1 cellular context compared by ENCODE assay signal in the genomic region with DNA sequence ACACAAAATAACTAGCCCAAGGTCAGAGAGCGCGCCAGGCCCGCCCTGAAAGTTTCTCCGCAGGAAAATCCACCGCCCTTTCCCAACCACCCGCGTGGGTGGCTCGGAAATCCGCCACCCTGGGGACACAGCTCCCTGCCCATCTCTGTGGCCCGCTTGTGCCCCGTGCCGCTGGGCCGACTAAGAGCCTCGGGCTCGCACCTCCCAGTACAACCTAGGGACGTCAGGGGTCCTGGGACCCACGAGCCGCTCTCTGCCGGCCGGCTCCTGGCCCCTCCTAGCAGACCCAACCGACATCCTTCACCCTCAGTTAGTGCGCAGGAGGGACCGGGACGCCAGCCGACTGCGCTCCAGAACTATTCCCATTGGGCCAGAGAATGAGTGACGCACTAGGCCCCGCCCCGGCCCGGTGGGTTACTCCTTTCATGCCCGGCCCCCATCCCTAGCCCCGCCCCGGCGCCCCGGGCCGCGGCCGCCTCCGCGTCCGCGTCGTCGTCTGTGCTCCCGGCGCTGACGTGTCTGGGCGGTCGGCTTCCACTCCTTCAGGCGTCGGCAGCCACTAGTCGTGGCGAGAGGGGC.
A peak's percentile ranks its signal among the peaks of the same experiment; 100 is the strongest.
TF ChIP-seq lines count a peak whose summit lies in the region.

No MANE protein-coding gene starts in this region.

TF ChIP-seq in HEK293, 187 proteins besides CTCF, POLR2A, EP300 and RAD21 (continued from another document and continues in another):
- TF ChIP-seq, protein P1, sequence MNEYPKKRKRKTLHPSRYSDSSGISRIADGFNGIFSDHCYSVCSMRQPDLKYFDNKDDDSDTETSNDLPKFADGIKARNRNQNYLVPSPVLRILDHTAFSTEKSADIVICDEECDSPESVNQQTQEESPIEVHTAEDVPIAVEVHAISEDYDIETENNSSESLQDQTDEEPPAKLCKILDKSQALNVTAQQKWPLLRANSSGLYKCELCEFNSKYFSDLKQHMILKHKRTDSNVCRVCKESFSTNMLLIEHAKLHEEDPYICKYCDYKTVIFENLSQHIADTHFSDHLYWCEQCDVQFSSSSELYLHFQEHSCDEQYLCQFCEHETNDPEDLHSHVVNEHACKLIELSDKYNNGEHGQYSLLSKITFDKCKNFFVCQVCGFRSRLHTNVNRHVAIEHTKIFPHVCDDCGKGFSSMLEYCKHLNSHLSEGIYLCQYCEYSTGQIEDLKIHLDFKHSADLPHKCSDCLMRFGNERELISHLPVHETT (tag by site-specific recombination; IDR thresholded peaks at IDR 0.05), result no peak
- TF ChIP-seq, protein P2, sequence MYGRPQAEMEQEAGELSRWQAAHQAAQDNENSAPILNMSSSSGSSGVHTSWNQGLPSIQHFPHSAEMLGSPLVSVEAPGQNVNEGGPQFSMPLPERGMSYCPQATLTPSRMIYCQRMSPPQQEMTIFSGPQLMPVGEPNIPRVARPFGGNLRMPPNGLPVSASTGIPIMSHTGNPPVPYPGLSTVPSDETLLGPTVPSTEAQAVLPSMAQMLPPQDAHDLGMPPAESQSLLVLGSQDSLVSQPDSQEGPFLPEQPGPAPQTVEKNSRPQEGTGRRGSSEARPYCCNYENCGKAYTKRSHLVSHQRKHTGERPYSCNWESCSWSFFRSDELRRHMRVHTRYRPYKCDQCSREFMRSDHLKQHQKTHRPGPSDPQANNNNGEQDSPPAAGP (tag by site-specific recombination; IDR thresholded peaks at IDR 0.05), result no peak
- TF ChIP-seq ZNF837 (tag by site-specific recombination; IDR thresholded peaks at IDR 0.05) (no peak), ZBTB7A (tag by site-specific recombination; IDR thresholded peaks at IDR 0.05; ENCODE audit: low read depth) (no peak), ZNF555 (tag by site-specific recombination; conservative IDR thresholded peaks at IDR 0.05) (no peak), OVOL3 (tag by site-specific recombination; IDR thresholded peaks at IDR 0.05) (no peak), ZFHX2 (tag by site-specific recombination; conservative IDR thresholded peaks at IDR 0.05) (peak; percentile 71), ZNF433 (tag by site-specific recombination; IDR thresholded peaks at IDR 0.05; ENCODE audit: low read depth) (no peak), SP3 (tag by site-specific recombination; IDR thresholded peaks at IDR 0.05) (peak; percentile 78), ZNF274 (IDR thresholded peaks at IDR 0.05; ENCODE audit: low read length) (no peak), ZNF274 (tag by site-specific recombination; IDR thresholded peaks at IDR 0.05; ENCODE audit: borderline replicate concordance) (no peak), ZNF214 (tag by site-specific recombination; IDR thresholded peaks at IDR 0.05; ENCODE audit: borderline replicate concordance) (no peak), ZNF223 (tag by site-specific recombination; IDR thresholded peaks at IDR 0.05) (no peak), ZNF830 (tag by site-specific recombination; IDR thresholded peaks at IDR 0.05; ENCODE audit: low read depth) (no peak), ZNF175 (tag by site-specific recombination; IDR thresholded peaks at IDR 0.05) (no peak), ZNF404 (tag by site-specific recombination; IDR thresholded peaks at IDR 0.05) (no peak), ZNF501 (tag by site-specific recombination; IDR thresholded peaks at IDR 0.05) (peak; percentile 83), ZBTB17 (tag by site-specific recombination; IDR thresholded peaks at IDR 0.05) (peak; percentile 89), ZNF37A (tag by site-specific recombination; IDR thresholded peaks at IDR 0.05) (no peak), ZNF623 (tag by site-specific recombination; IDR thresholded peaks at IDR 0.05) (no peak), ZNF157 (tag by site-specific recombination; IDR thresholded peaks at IDR 0.05) (no peak), ZSCAN16 (tag by site-specific recombination; IDR thresholded peaks at IDR 0.05) (no peak), WT1 (tag by site-specific recombination; IDR thresholded peaks at IDR 0.05) (no peak), GLIS2 (tag by site-specific recombination; IDR thresholded peaks at IDR 0.05) (peak; percentile 91), ZNF571 (tag by site-specific recombination; IDR thresholded peaks at IDR 0.05) (no peak), ZEB2 (tag by site-specific recombination; IDR thresholded peaks at IDR 0.05) (peak; percentile 34; the same call in 1 of the 2 replicates), ZNF202 (tag by site-specific recombination; IDR thresholded peaks at IDR 0.05; ENCODE audit: borderline replicate concordance) (no peak), SP7 (tag by site-specific recombination; IDR thresholded peaks at IDR 0.05) (no peak), ZNF701 (tag by site-specific recombination; IDR thresholded peaks at IDR 0.05) (no peak), ZNF324 (tag by site-specific recombination; IDR thresholded peaks at IDR 0.05) (no peak), ZNF19 (tag by site-specific recombination; IDR thresholded peaks at IDR 0.05; ENCODE audit: low read depth) (no peak), ZNF146 (tag by site-specific recombination; IDR thresholded peaks at IDR 0.05) (no peak), ZNF24 (tag by site-specific recombination; IDR thresholded peaks at IDR 0.05) (0 out of 2 replicates have a peak, but pooled peaks have one; percentile 28), ZNF660 (tag by site-specific recombination; IDR thresholded peaks at IDR 0.05) (no peak), ZNF138 (tag by site-specific recombination; IDR thresholded peaks at IDR 0.05; ENCODE audit: borderline replicate concordance) (no peak), KLF16 (tag by site-specific recombination; IDR thresholded peaks at IDR 0.05) (no peak), ZNF10 (tag by site-specific recombination; IDR thresholded peaks at IDR 0.05) (no peak), ZNF596 (tag by site-specific recombination; IDR thresholded peaks at IDR 0.05) (no peak)
- TF ChIP-seq, protein P3, sequence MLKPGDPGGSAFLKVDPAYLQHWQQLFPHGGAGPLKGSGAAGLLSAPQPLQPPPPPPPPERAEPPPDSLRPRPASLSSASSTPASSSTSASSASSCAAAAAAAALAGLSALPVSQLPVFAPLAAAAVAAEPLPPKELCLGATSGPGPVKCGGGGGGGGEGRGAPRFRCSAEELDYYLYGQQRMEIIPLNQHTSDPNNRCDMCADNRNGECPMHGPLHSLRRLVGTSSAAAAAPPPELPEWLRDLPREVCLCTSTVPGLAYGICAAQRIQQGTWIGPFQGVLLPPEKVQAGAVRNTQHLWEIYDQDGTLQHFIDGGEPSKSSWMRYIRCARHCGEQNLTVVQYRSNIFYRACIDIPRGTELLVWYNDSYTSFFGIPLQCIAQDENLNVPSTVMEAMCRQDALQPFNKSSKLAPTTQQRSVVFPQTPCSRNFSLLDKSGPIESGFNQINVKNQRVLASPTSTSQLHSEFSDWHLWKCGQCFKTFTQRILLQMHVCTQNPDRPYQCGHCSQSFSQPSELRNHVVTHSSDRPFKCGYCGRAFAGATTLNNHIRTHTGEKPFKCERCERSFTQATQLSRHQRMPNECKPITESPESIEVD (tag by site-specific recombination; IDR thresholded peaks at IDR 0.05), result no peak
- TF ChIP-seq, protein P4, sequence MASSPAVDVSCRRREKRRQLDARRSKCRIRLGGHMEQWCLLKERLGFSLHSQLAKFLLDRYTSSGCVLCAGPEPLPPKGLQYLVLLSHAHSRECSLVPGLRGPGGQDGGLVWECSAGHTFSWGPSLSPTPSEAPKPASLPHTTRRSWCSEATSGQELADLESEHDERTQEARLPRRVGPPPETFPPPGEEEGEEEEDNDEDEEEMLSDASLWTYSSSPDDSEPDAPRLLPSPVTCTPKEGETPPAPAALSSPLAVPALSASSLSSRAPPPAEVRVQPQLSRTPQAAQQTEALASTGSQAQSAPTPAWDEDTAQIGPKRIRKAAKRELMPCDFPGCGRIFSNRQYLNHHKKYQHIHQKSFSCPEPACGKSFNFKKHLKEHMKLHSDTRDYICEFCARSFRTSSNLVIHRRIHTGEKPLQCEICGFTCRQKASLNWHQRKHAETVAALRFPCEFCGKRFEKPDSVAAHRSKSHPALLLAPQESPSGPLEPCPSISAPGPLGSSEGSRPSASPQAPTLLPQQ (tag by site-specific recombination; IDR thresholded peaks at IDR 0.05), result peak; percentile 9; the same call in 1 of the 2 replicates
- TF ChIP-seq, protein P5, sequence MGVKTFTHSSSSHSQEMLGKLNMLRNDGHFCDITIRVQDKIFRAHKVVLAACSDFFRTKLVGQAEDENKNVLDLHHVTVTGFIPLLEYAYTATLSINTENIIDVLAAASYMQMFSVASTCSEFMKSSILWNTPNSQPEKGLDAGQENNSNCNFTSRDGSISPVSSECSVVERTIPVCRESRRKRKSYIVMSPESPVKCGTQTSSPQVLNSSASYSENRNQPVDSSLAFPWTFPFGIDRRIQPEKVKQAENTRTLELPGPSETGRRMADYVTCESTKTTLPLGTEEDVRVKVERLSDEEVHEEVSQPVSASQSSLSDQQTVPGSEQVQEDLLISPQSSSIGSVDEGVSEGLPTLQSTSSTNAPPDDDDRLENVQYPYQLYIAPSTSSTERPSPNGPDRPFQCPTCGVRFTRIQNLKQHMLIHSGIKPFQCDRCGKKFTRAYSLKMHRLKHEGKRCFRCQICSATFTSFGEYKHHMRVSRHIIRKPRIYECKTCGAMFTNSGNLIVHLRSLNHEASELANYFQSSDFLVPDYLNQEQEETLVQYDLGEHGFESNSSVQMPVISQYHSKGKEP (tag by site-specific recombination; IDR thresholded peaks at IDR 0.05), result no peak
- TF ChIP-seq, protein P6, sequence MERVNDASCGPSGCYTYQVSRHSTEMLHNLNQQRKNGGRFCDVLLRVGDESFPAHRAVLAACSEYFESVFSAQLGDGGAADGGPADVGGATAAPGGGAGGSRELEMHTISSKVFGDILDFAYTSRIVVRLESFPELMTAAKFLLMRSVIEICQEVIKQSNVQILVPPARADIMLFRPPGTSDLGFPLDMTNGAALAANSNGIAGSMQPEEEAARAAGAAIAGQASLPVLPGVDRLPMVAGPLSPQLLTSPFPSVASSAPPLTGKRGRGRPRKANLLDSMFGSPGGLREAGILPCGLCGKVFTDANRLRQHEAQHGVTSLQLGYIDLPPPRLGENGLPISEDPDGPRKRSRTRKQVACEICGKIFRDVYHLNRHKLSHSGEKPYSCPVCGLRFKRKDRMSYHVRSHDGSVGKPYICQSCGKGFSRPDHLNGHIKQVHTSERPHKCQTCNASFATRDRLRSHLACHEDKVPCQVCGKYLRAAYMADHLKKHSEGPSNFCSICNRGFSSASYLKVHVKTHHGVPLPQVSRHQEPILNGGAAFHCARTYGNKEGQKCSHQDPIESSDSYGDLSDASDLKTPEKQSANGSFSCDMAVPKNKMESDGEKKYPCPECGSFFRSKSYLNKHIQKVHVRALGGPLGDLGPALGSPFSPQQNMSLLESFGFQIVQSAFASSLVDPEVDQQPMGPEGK (tag by site-specific recombination; IDR thresholded peaks at IDR 0.05), result peak; percentile 29; the same call in 1 of the 2 replicates
- TF ChIP-seq, protein P7, sequence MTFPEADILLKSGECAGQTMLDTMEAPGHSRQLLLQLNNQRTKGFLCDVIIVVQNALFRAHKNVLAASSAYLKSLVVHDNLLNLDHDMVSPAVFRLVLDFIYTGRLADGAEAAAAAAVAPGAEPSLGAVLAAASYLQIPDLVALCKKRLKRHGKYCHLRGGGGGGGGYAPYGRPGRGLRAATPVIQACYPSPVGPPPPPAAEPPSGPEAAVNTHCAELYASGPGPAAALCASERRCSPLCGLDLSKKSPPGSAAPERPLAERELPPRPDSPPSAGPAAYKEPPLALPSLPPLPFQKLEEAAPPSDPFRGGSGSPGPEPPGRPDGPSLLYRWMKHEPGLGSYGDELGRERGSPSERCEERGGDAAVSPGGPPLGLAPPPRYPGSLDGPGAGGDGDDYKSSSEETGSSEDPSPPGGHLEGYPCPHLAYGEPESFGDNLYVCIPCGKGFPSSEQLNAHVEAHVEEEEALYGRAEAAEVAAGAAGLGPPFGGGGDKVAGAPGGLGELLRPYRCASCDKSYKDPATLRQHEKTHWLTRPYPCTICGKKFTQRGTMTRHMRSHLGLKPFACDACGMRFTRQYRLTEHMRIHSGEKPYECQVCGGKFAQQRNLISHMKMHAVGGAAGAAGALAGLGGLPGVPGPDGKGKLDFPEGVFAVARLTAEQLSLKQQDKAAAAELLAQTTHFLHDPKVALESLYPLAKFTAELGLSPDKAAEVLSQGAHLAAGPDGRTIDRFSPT (tag by site-specific recombination; IDR thresholded peaks at IDR 0.05), result peak; percentile 64
- TF ChIP-seq, protein P8, sequence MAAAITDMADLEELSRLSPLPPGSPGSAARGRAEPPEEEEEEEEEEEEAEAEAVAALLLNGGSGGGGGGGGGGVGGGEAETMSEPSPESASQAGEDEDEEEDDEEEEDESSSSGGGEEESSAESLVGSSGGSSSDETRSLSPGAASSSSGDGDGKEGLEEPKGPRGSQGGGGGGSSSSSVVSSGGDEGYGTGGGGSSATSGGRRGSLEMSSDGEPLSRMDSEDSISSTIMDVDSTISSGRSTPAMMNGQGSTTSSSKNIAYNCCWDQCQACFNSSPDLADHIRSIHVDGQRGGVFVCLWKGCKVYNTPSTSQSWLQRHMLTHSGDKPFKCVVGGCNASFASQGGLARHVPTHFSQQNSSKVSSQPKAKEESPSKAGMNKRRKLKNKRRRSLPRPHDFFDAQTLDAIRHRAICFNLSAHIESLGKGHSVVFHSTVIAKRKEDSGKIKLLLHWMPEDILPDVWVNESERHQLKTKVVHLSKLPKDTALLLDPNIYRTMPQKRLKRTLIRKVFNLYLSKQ (tag by site-specific recombination; IDR thresholded peaks at IDR 0.05; ENCODE audit: borderline replicate concordance), result no peak
- TF ChIP-seq, protein P9, sequence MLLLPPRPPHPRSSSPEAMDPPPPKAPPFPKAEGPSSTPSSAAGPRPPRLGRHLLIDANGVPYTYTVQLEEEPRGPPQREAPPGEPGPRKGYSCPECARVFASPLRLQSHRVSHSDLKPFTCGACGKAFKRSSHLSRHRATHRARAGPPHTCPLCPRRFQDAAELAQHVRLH (tag by site-specific recombination; IDR thresholded peaks at IDR 0.05), result no peak
- TF ChIP-seq, protein P10, sequence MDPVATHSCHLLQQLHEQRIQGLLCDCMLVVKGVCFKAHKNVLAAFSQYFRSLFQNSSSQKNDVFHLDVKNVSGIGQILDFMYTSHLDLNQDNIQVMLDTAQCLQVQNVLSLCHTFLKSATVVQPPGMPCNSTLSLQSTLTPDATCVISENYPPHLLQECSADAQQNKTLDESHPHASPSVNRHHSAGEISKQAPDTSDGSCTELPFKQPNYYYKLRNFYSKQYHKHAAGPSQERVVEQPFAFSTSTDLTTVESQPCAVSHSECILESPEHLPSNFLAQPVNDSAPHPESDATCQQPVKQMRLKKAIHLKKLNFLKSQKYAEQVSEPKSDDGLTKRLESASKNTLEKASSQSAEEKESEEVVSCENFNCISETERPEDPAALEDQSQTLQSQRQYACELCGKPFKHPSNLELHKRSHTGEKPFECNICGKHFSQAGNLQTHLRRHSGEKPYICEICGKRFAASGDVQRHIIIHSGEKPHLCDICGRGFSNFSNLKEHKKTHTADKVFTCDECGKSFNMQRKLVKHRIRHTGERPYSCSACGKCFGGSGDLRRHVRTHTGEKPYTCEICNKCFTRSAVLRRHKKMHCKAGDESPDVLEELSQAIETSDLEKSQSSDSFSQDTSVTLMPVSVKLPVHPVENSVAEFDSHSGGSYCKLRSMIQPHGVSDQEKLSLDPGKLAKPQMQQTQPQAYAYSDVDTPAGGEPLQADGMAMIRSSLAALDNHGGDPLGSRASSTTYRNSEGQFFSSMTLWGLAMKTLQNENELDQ (tag by site-specific recombination; IDR thresholded peaks at IDR 0.05; ENCODE audit: low read depth), result no peak
- TF ChIP-seq, protein P11, sequence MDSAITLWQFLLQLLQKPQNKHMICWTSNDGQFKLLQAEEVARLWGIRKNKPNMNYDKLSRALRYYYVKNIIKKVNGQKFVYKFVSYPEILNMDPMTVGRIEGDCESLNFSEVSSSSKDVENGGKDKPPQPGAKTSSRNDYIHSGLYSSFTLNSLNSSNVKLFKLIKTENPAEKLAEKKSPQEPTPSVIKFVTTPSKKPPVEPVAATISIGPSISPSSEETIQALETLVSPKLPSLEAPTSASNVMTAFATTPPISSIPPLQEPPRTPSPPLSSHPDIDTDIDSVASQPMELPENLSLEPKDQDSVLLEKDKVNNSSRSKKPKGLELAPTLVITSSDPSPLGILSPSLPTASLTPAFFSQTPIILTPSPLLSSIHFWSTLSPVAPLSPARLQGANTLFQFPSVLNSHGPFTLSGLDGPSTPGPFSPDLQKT (IDR thresholded peaks at IDR 0.05; ENCODE audit: borderline replicate concordance, low read depth, low read length), result no peak
